8 cellular contexts compared by ENCODE assay signal in the genomic region with DNA sequence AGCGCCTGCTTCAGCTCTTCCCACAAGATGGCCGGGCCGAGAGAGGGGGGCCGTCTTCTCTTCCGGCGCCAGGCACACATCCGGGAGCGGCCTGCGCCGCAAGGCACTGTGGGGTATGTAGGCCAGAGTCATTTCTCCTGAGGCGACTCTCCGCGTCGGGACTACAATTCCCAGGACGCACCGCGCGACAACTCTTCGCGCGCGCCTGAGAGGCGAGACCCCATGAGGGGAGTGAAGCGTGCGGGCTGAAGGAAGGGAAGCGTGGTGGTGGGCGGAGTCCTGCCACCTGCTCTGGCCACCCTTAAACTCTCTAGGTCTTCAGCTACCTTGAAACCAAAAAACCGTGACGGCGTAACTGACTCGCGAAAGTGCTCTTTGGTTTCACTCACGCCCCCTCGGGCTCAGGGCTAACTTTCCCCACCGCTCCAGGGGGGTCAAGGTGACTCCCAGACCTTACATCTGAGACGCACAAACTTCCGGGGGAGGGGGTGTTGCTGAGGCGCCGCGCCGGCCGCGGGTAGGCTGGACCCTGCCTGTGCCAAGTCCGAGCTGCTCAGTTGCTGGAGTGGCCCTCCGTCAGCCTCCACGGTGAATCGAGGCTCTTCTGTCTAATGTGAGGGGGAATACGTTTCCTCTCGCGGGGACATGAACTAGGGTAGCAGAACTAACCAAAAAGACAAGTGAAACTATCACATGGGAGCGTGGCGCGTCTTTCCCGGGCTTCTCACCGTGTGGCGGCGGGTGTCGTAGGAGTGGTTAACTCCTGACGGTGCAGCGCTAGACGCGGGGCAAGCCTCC. TPM values are rescaled to one million over a fixed set of nuclear protein-coding genes. Genes with fewer than 3 reads are reported as not detected.
DNase-seq lines count a peak whose midpoint lies in the region; ATAC-seq lines count a peak whose summit lies in the region.

A gene (minus strand): TSS at position 45 of the 798 bp plus-strand sequence. CDS start 102 bp downstream, outside the sequence.

- no peak within 1 kb of the TSS for H2BK15ac ChIP-seq in mesendoderm (replicated peaks; ENCODE audit: low read depth)

- ATAC-seq in GM21381 (IDR thresholded peaks at IDR 0.05; ENCODE audit: unreplicated experiment): peak; percentile 85
- ATAC-seq in activated CD8-positive, alpha-beta memory T cell treated with anti-CD3 and anti-CD28 coated beads, Interleukin-2, amount 10 ng/mL, durations not matched to agents 7 days and 5 days: peak; percentile 85

- H3K4ac ChIP-seq in mesendoderm (ENCODE audit: low read depth, low read length): peak within 1 kb of the TSS; percentile 27

- CTCF ChIA-PET in activated CD8-positive, alpha-beta memory T cell treated with anti-CD3 and anti-CD28 coated beads, Interleukin-2, amount 10 ng/mL, durations not matched to agents 7 days and 5 days (lab: Charles Lee): interaction anchor here (1.4 to 5.4 kb wide), 4 partner anchors 22 to 218 kb away, joined by 3 to 23 read pairs (median 6); no protein-coding TSS in a partner anchor

- no peak within 1 kb of the TSS for H2BK120ac ChIP-seq in mesendoderm (ENCODE audit: low read depth, low read length)

- peaks cover 39% of the 10 kb centered on the region for H3K36me3 Mint-ChIP-seq in activated CD8-positive, alpha-beta memory T cell treated with anti-CD3 and anti-CD28 coated beads, Interleukin-2, amount 10 ng/mL, durations not matched to agents 7 days and 5 days

- H3K56ac ChIP-seq in mesendoderm (ENCODE audit: low read length): peak within 1 kb of the TSS; percentile 99

- peaks cover 43% of the 10 kb centered on the region for H3K4me1 Mint-ChIP-seq in activated CD8-positive, alpha-beta memory T cell treated with anti-CD3 and anti-CD28 coated beads, Interleukin-2, amount 10 ng/mL, durations not matched to agents 7 days and 5 days

- H3K36me3 ChIP-seq in NT2/D1 (ENCODE audit: insufficient read depth, insufficient read length, low read length) (peaks cover 40% of the 10 kb centered on the region), endocrine pancreas (ENCODE audit: control insufficient read depth, insufficient read depth, low read length) (no peaks in the 10 kb centered on the region), mesendoderm (ENCODE audit: control insufficient read depth, insufficient read depth, low read length) (peaks cover 3% of the 10 kb centered on the region)

- H3K9me3 Mint-ChIP-seq in activated CD8-positive, alpha-beta memory T cell treated with anti-CD3 and anti-CD28 coated beads, Interleukin-2, amount 10 ng/mL, durations not matched to agents 7 days and 5 days (ENCODE audit: low read depth): no peaks in the 10 kb centered on the region

- peak within 1 kb of the TSS; percentile 87 for H3K4me3 Mint-ChIP-seq in activated CD8-positive, alpha-beta memory T cell treated with anti-CD3 and anti-CD28 coated beads, Interleukin-2, amount 10 ng/mL, durations not matched to agents 7 days and 5 days

- no peaks in the 10 kb centered on the region for H3K27me3 Mint-ChIP-seq in activated CD8-positive, alpha-beta memory T cell treated with anti-CD3 and anti-CD28 coated beads, Interleukin-2, amount 10 ng/mL, durations not matched to agents 7 days and 5 days

- H3K9ac ChIP-seq in NT2/D1 (ENCODE audit: insufficient read length, low read depth) (peak within 1 kb of the TSS; percentile 100), endocrine pancreas (ENCODE audit: control insufficient read depth, insufficient read depth, low read length) (peak within 1 kb of the TSS; percentile 96), mesendoderm (ENCODE audit: low read length) (peak within 1 kb of the TSS; percentile 100)

- peak within 1 kb of the TSS; percentile 93 for H3K27ac Mint-ChIP-seq in activated CD8-positive, alpha-beta memory T cell treated with anti-CD3 and anti-CD28 coated beads, Interleukin-2, amount 10 ng/mL, durations not matched to agents 7 days and 5 days

- H3K4me2 ChIP-seq in mesendoderm (ENCODE audit: low read length): peak within 1 kb of the TSS; percentile 78

- WGBS in mesendoderm (ENCODE audit: extremely low coverage, insufficient coverage, low lambda C conversion rate): no CpG with 5 or more reads among the region's 62 CpGs

- H3K79me2 ChIP-seq in mesendoderm (ENCODE audit: control insufficient read depth, insufficient read depth, low read length): peaks cover 45% of the 10 kb centered on the region

- peak within 1 kb of the TSS; percentile 74 for H3K23ac ChIP-seq in mesendoderm (ENCODE audit: low read length)

- no peaks in the 10 kb centered on the region for H3K4me1 ChIP-seq in NT2/D1 (ENCODE audit: insufficient read depth, insufficient read length)
- H3K4me1 ChIP-seq in endocrine pancreas (ENCODE audit: control insufficient read depth, insufficient read depth, low read length): peaks cover 21% of the 10 kb centered on the region
- H3K4me1 ChIP-seq in mesendoderm (ENCODE audit: control insufficient read depth, low read depth, low read length): no peaks in the 10 kb centered on the region

- no peak within 1 kb of the TSS for H4K5ac ChIP-seq in mesendoderm (ENCODE audit: low read length)

- H3K9me3 ChIP-seq in NT2/D1 (ENCODE audit: insufficient read depth, low read length): no peaks in the 10 kb centered on the region
- H3K9me3 ChIP-seq in endocrine pancreas (ENCODE audit: control insufficient read depth, low read length): no peaks in the 10 kb centered on the region

- DNase-seq in COLO829 (ENCODE audit: low spot score) (peak; percentile 92), HUDEP-2 (lab: John Stamatoyannopoulos, UW; ENCODE audit: unreplicated experiment in 76 of 76) (peak in 75 of 76 experiments; percentile 45 to 98 (median 92)), NT2/D1 (ENCODE audit: low read depth, low spot score) (peak; percentile 100), mesendoderm (peak; percentile 99)
- peak; percentile 98 for DNase-seq in activated CD8-positive, alpha-beta memory T cell treated with anti-CD3 and anti-CD28 coated beads, Interleukin-2, amount 10 ng/mL, durations not matched to agents 7 days and 5 days
- peak; percentile 83 for DNase-seq in stimulated activated CD8-positive, alpha-beta memory T cell treated with anti-CD3 and anti-CD28 coated beads, Interleukin-15, amount 100 ng/mL, for 1 hour (ENCODE audit: low read depth)

- H2AK5ac ChIP-seq in mesendoderm (ENCODE audit: low read length): peak within 1 kb of the TSS; percentile 49

- H2BK5ac ChIP-seq in mesendoderm (ENCODE audit: low read length): peak within 1 kb of the TSS; percentile 54

- H4K8ac ChIP-seq in mesendoderm (ENCODE audit: low read depth, low read length): no peak within 1 kb of the TSS

- H3K18ac ChIP-seq in mesendoderm (ENCODE audit: low read length): peak within 1 kb of the TSS; percentile 24

- H3K27me3 ChIP-seq in NT2/D1 (ENCODE audit: insufficient read depth, insufficient read length) (no peaks in the 10 kb centered on the region), endocrine pancreas (ENCODE audit: control insufficient read depth, insufficient read depth, low read length) (no peaks in the 10 kb centered on the region), mesendoderm (ENCODE audit: insufficient read depth, low read length, poor library complexity) (no peaks in the 10 kb centered on the region)

- H3K79me1 ChIP-seq in mesendoderm (ENCODE audit: low read length): no peaks in the 10 kb centered on the region

- H3K4me3 ChIP-seq in NT2/D1 (ENCODE audit: insufficient read length, low read depth): peak within 1 kb of the TSS; percentile 96
- H3K4me3 ChIP-seq in endocrine pancreas (ENCODE audit: control insufficient read depth, insufficient read depth, low read length): peak within 1 kb of the TSS; percentile 88
- H3K4me3 ChIP-seq in mesendoderm (ENCODE audit: low read length): peak within 1 kb of the TSS; percentile 95

- H3K27ac ChIP-seq in mesendoderm (ENCODE audit: low read depth, low read length): peak within 1 kb of the TSS; percentile 13

RNA-seq across cellular contexts. Expression of the gene that starts here (rescaled TPM):
- 100 to 1,000 TPM; 250 to 347 TPM for total RNA-seq in activated CD8-positive, alpha-beta memory T cell treated with anti-CD3 and anti-CD28 coated beads, Interleukin-2, amount 10 ng/mL, durations not matched to agents 7 days and 5 days
- 666 TPM for polyA plus RNA-seq in mesendoderm (2013, experiment 1 of 2)
- polyA plus RNA-seq in mesendoderm (2013, experiment 2 of 2): 677 TPM

Comparison
In these comparisons a context has a peak if more than half of its experiments do, and no peak if none do; other contexts are left out.
1. Peak in every context shown above with its lines: DNase-seq, ATAC-seq, H3K4me3 ChIP-seq and H3K27ac ChIP-seq.